1 cellular context compared by ENCODE assay signal in genomic region chr5:62208218-62208852, GRCh38.
TF ChIP-seq lines count a peak whose summit lies in the region.

No MANE protein-coding gene starts in this region.

TF ChIP-seq in HepG2, 621 proteins besides CTCF, POLR2A, EP300 and RAD21 (continued from another document and continues in another):
- TF ChIP-seq ZNF280D (CRISPR knock-in tag; IDR thresholded peaks at IDR 0.05) (no peak), IKZF1 (IDR thresholded peaks at IDR 0.05) (no peak), JDP2 (CRISPR knock-in tag; IDR thresholded peaks at IDR 0.05; ENCODE audit: borderline replicate concordance) (no peak), ZBTB26 (CRISPR knock-in tag; IDR thresholded peaks at IDR 0.05; ENCODE audit: borderline replicate concordance) (no peak), ZNF468 (CRISPR knock-in tag; IDR thresholded peaks at IDR 0.05) (no peak), ZNF432 (CRISPR knock-in tag; IDR thresholded peaks at IDR 0.05; ENCODE audit: borderline replicate concordance) (no peak), ZBTB10 (CRISPR knock-in tag; IDR thresholded peaks at IDR 0.05; ENCODE audit: borderline replicate concordance) (no peak), CREB3 (CRISPR knock-in tag; IDR thresholded peaks at IDR 0.05) (no peak), ZNF674 (CRISPR knock-in tag; IDR thresholded peaks at IDR 0.05; ENCODE audit: low read depth) (no peak), MYPOP (CRISPR knock-in tag; IDR thresholded peaks at IDR 0.05) (peak; percentile 57; the same call in 1 of the 2 replicates), NFE2 (CRISPR knock-in tag; IDR thresholded peaks at IDR 0.05) (no peak), BHLHE40 (IDR thresholded peaks at IDR 0.05; ENCODE audit: low read length) (no peak), SP1 (IDR thresholded peaks at IDR 0.05) (no peak), SP1 (CRISPR knock-in tag; IDR thresholded peaks at IDR 0.05) (no peak), CERS6 (CRISPR knock-in tag; IDR thresholded peaks at IDR 0.05) (no peak), ZNF296 (CRISPR knock-in tag; conservative IDR thresholded peaks at IDR 0.05) (no peak), PITX1 (CRISPR knock-in tag; IDR thresholded peaks at IDR 0.05) (peak; percentile 34; the same call in 1 of the 2 replicates), SMYD3 (CRISPR knock-in tag; IDR thresholded peaks at IDR 0.05) (no peak), TEF (CRISPR knock-in tag; IDR thresholded peaks at IDR 0.05) (no peak), ADNP (CRISPR knock-in tag; IDR thresholded peaks at IDR 0.05) (no peak), ZGPAT (CRISPR knock-in tag; IDR thresholded peaks at IDR 0.05) (no peak), ZNF282 (IDR thresholded peaks at IDR 0.05; ENCODE audit: partially characterized antibody) (no peak), ZNF446 (CRISPR knock-in tag; IDR thresholded peaks at IDR 0.05) (no peak), PAX8 (CRISPR knock-in tag; IDR thresholded peaks at IDR 0.05; ENCODE audit: borderline replicate concordance) (no peak), DPF2 (CRISPR knock-in tag; IDR thresholded peaks at IDR 0.05; ENCODE audit: borderline replicate concordance, low read depth) (no peak), SMAD9 (CRISPR knock-in tag; IDR thresholded peaks at IDR 0.05) (no peak), SMC3 (IDR thresholded peaks at IDR 0.05; ENCODE audit: low read length) (no peak), ZNF557 (CRISPR knock-in tag; IDR thresholded peaks at IDR 0.05) (no peak), IKZF5 (CRISPR knock-in tag; IDR thresholded peaks at IDR 0.05) (0 out of 2 replicates have a peak, but pooled peaks have one; percentile 26), RBAK (CRISPR knock-in tag; IDR thresholded peaks at IDR 0.05) (no peak), MXD4 (CRISPR knock-in tag; IDR thresholded peaks at IDR 0.05) (no peak), SKI (IDR thresholded peaks at IDR 0.05; ENCODE audit: partially characterized antibody) (no peak), SIN3A (IDR thresholded peaks at IDR 0.05; ENCODE audit: borderline replicate concordance, low read depth, low read length) (no peak), ZBTB3 (CRISPR knock-in tag; IDR thresholded peaks at IDR 0.05; ENCODE audit: borderline replicate concordance, low read depth) (no peak), ZNF589 (CRISPR knock-in tag; conservative IDR thresholded peaks at IDR 0.05) (no peak), NFE2L2 (IDR thresholded peaks at IDR 0.05; ENCODE audit: low read length) (no peak), MXI1 (IDR thresholded peaks at IDR 0.05; ENCODE audit: borderline replicate concordance, low read depth, low read length) (no peak), SMAD1 (CRISPR knock-in tag; IDR thresholded peaks at IDR 0.05; ENCODE audit: borderline replicate concordance, low read depth) (no peak), ZNF713 (CRISPR knock-in tag; IDR thresholded peaks at IDR 0.05) (no peak), HOXD1 (CRISPR knock-in tag; IDR thresholded peaks at IDR 0.05) (no peak), TCF7 (IDR thresholded peaks at IDR 0.05; ENCODE audit: low read depth) (peak; percentile 75), ELF3 (CRISPR knock-in tag; IDR thresholded peaks at IDR 0.05) (no peak), FOXP1 (IDR thresholded peaks at IDR 0.05) (no peak), FOXP1 (CRISPR knock-in tag; IDR thresholded peaks at IDR 0.05) (peak; percentile 61; the same call in 1 of the 2 replicates), E2F2 (CRISPR knock-in tag; IDR thresholded peaks at IDR 0.05; ENCODE audit: borderline replicate concordance) (no peak), THAP8 (CRISPR knock-in tag; IDR thresholded peaks at IDR 0.05; ENCODE audit: borderline replicate concordance) (no peak), KDM5B (CRISPR knock-in tag; IDR thresholded peaks at IDR 0.05; ENCODE audit: borderline replicate concordance) (no peak), SAP130 (CRISPR knock-in tag; IDR thresholded peaks at IDR 0.05; ENCODE audit: low read depth) (no peak), FOXP4 (CRISPR knock-in tag; IDR thresholded peaks at IDR 0.05) (peak; percentile 76), CHCHD3 (CRISPR knock-in tag; IDR thresholded peaks at IDR 0.05) (no peak), EHMT2 (IDR thresholded peaks at IDR 0.05; ENCODE audit: borderline replicate concordance, low read depth, low read length) (no peak), ZNF781 (CRISPR knock-in tag; IDR thresholded peaks at IDR 0.05; ENCODE audit: borderline replicate concordance, not compliant biosample characterization) (no peak), ZNF563 (CRISPR knock-in tag; IDR thresholded peaks at IDR 0.05) (no peak)
